Comparison of ENCODE assay signal across 1 cellular context in genomic region chr2:64820901-64821300, GRCh38.
TF ChIP-seq lines count a peak whose summit lies in the region.

No MANE protein-coding gene starts in this region.

TF ChIP-seq in WTC11, 78 proteins besides CTCF, POLR2A, EP300 and RAD21 (continued from another document):
- TF ChIP-seq ARID4B (CRISPR knock-in tag; IDR thresholded peaks at IDR 0.05; ENCODE audit: borderline replicate concordance), result no peak
- no peak for TF ChIP-seq EMX1 (CRISPR knock-in tag; IDR thresholded peaks at IDR 0.05)
- TF ChIP-seq GTF2I (CRISPR knock-in tag; conservative IDR thresholded peaks at IDR 0.05), result no peak
- no peak for TF ChIP-seq ZNF263 (CRISPR knock-in tag; IDR thresholded peaks at IDR 0.05; ENCODE audit: low read depth)
- no peak for TF ChIP-seq PRDM15 (CRISPR knock-in tag; IDR thresholded peaks at IDR 0.05)
- TF ChIP-seq E2F5 (CRISPR knock-in tag; IDR thresholded peaks at IDR 0.05), result no peak
- TF ChIP-seq SMAD4 (CRISPR knock-in tag; IDR thresholded peaks at IDR 0.05), result no peak
- no peak for TF ChIP-seq HMGA2 (CRISPR knock-in tag; IDR thresholded peaks at IDR 0.05)
- TF ChIP-seq AFF4 (CRISPR knock-in tag; IDR thresholded peaks at IDR 0.05; ENCODE audit: borderline replicate concordance), result no peak
- no peak for TF ChIP-seq ZNF121 (CRISPR knock-in tag; IDR thresholded peaks at IDR 0.05)
TF ChIP-seq in WTC11: peak in this region for 0.
